Comparison of ENCODE assay signal across 25 cellular contexts in genomic region chr3:112484352-112484751, GRCh38. TPM values are rescaled to one million over a fixed set of nuclear protein-coding genes. Genes with fewer than 3 reads are reported as not detected.
DNase-seq lines count a peak whose midpoint lies in the region; ATAC-seq, FAIRE-seq and TF ChIP-seq lines count a peak whose summit lies in the region.
"Had no signal": no experiment of that assay in that cellular context is flagged by ENCODE, and none has a peak within 500 bp of the region (broad histone marks: within the 10 kb centered on the region; RNA-seq: fewer than 3 reads in every experiment).

No MANE protein-coding gene starts in this region.

- H3K27me3 ChIP-seq in psoas muscle (ENCODE audit: insufficient read depth in 3 of 3, low read length in 2 of 3) (no peaks in the 10 kb centered on the region), testis (no peaks in the 10 kb centered on the region)
- H3K27me3 ChIP-seq: BE2C had no signal

- intact Hi-C loops in activated CD4-positive, alpha-beta T cell treated with anti-CD3 and anti-CD28 coated beads, Interleukin-2, amount 10 ng/mL, durations not matched to agents 24 days and 14 days (cut with micrococcal nuclease): no loop called here
- intact Hi-C loops in activated T-helper 1 cell treated with anti-CD3 and anti-CD28 coated beads, Interleukin-12 subunit alpha, Interleukin-12 subunit beta, Interleukin-2, Interleukin-4 antibody, amounts not matched to agents 30 ng/mL and 10 ng/mL and 1 ng/mL, durations not matched to agents 14 hours and 24 hours and 36 hours (cut with micrococcal nuclease): no loop called here
- intact Hi-C loops in psoas muscle (cut with DNase I): no loop called here
- intact Hi-C loops in testis (cut with DNase I; ENCODE audit: low total_unique reads): no loop called here

- POLR2A ChIA-PET in naive thymus-derived CD8-positive, alpha-beta T cell (lab: Charles Lee): interaction anchor here (1.6 kb wide), 1 partner anchor 12 kb away, joined by 3 read pairs; no protein-coding TSS in a partner anchor

- no peak overlapping the region for H3K4me3 ChIP-seq in psoas muscle
- no peak overlapping the region for H3K4me3 ChIP-seq in testis
- H3K4me3 ChIP-seq: PC-9 had no signal

- H3K27ac ChIP-seq in psoas muscle (no peak overlapping the region), testis (no peak overlapping the region)
- H3K27ac ChIP-seq: 22Rv1, KMS-11, PC-9 had no signal

- ATAC-seq in naive thymus-derived CD8-positive, alpha-beta T cell: no peak
- ATAC-seq in psoas muscle (no peak), HG03571 (IDR thresholded peaks at IDR 0.05; ENCODE audit: unreplicated experiment) (no peak)
- ATAC-seq: HepG2 had no signal

- H3K4me1 ChIP-seq in psoas muscle (no peaks in the 10 kb centered on the region), testis (no peaks in the 10 kb centered on the region)
- H3K4me1 ChIP-seq: BE2C had no signal

- H3K9me3 ChIP-seq in psoas muscle (no peaks in the 10 kb centered on the region), testis (no peaks in the 10 kb centered on the region)
- H3K9me3 ChIP-seq: BE2C had no signal

- H3K4me1 Mint-ChIP-seq in activated CD4-positive, alpha-beta T cell treated with anti-CD3 and anti-CD28 coated beads, Interleukin-2, amount 10 ng/mL, durations not matched to agents 24 days and 14 days: peaks cover 44% of the 10 kb centered on the region
- H3K4me1 Mint-ChIP-seq in activated T-helper 1 cell treated with anti-CD3 and anti-CD28 coated beads, Interleukin-12 subunit alpha, Interleukin-12 subunit beta, Interleukin-2, Interleukin-4 antibody, amounts not matched to agents 30 ng/mL and 10 ng/mL and 1 ng/mL, durations not matched to agents 14 hours and 24 hours and 36 hours (ENCODE audit: low read depth): peaks cover 64% of the 10 kb centered on the region
- peaks cover 37 to 73% (median 69%) of the 10 kb centered on the region in 4 donors for H3K4me1 Mint-ChIP-seq in naive thymus-derived CD8-positive, alpha-beta T cell

- no peak for DNase-seq in activated CD4-positive, alpha-beta T cell treated with anti-CD3 and anti-CD28 coated beads, Interleukin-2, amount 10 ng/mL, durations not matched to agents 24 days and 14 days
- DNase-seq in activated CD4-positive, alpha-beta T cell treated with anti-CD3 and anti-CD28 coated beads for 48 hours: no peak
- no peak for DNase-seq in GM18507 (ENCODE audit: extremely low spot score, insufficient read length, low read depth)
- DNase-seq in activated T-helper 1 cell treated with anti-CD3 and anti-CD28 coated beads, Interleukin-12 subunit alpha, Interleukin-12 subunit beta, Interleukin-2, Interleukin-4 antibody, amounts not matched to agents 30 ng/mL and 10 ng/mL and 1 ng/mL, durations not matched to agents 14 hours and 24 hours and 36 hours (ENCODE audit: low spot score): no peak
- no peak for DNase-seq in naive thymus-derived CD8-positive, alpha-beta T cell
- no peak for DNase-seq in psoas muscle
- DNase-seq in testis: no peak
- DNase-seq: BE2C; CD8-positive, alpha-beta memory T cell; DMS79; HFFc6; NCI-H1048; NCI-H146; NCI-H2081; NCI-H510A; NCI-H774; PC-9 had no signal

- no peaks in the 10 kb centered on the region for H3K27me3 Mint-ChIP-seq in activated CD4-positive, alpha-beta T cell treated with anti-CD3 and anti-CD28 coated beads, Interleukin-2, amount 10 ng/mL, durations not matched to agents 24 days and 14 days
- no peaks in the 10 kb centered on the region for H3K27me3 Mint-ChIP-seq in activated T-helper 1 cell treated with anti-CD3 and anti-CD28 coated beads, Interleukin-12 subunit alpha, Interleukin-12 subunit beta, Interleukin-2, Interleukin-4 antibody, amounts not matched to agents 30 ng/mL and 10 ng/mL and 1 ng/mL, durations not matched to agents 14 hours and 24 hours and 36 hours (ENCODE audit: insufficient read depth)
- no peaks in the 10 kb centered on the region for H3K27me3 Mint-ChIP-seq in naive thymus-derived CD8-positive, alpha-beta T cell
- H3K27me3 Mint-ChIP-seq: CD8-positive, alpha-beta memory T cell had no signal

- no peak for TF ChIP-seq CTCF in psoas muscle (IDR thresholded peaks at IDR 0.05)
- TF ChIP-seq CTCF in testis (IDR thresholded peaks at IDR 0.05): no peak

- peak; percentile 83 for FAIRE-seq in GM18507 (lab: Jason Lieb, UNC)
- FAIRE-seq: D721Med, H54, HepG2 had no signal

- H3K27ac Mint-ChIP-seq in activated CD4-positive, alpha-beta T cell treated with anti-CD3 and anti-CD28 coated beads, Interleukin-2, amount 10 ng/mL, durations not matched to agents 24 days and 14 days: peak overlapping the region; percentile 53
- peak overlapping the region; percentile 9 for H3K27ac Mint-ChIP-seq in activated T-helper 1 cell treated with anti-CD3 and anti-CD28 coated beads, Interleukin-12 subunit alpha, Interleukin-12 subunit beta, Interleukin-2, Interleukin-4 antibody, amounts not matched to agents 30 ng/mL and 10 ng/mL and 1 ng/mL, durations not matched to agents 14 hours and 24 hours and 36 hours
- H3K27ac Mint-ChIP-seq in naive thymus-derived CD8-positive, alpha-beta T cell: peak overlapping the region in 6 of 10 donors; percentile 1 to 76 (median 32)
- H3K27ac Mint-ChIP-seq: HFFc6 had no signal

- TF ChIP-seq POLR2A in testis (IDR thresholded peaks at IDR 0.05): no peak

- no peaks in the 10 kb centered on the region for H3K36me3 ChIP-seq in psoas muscle (ENCODE audit: insufficient read depth in 1 of 2, low read depth in 1 of 2)
- no peaks in the 10 kb centered on the region for H3K36me3 ChIP-seq in testis (ENCODE audit: low read depth, missing control alignments)
- H3K36me3 ChIP-seq: BE2C had no signal

- no peak overlapping the region for H3K4me3 Mint-ChIP-seq in activated CD4-positive, alpha-beta T cell treated with anti-CD3 and anti-CD28 coated beads, Interleukin-2, amount 10 ng/mL, durations not matched to agents 24 days and 14 days
- no peak overlapping the region for H3K4me3 Mint-ChIP-seq in activated T-helper 1 cell treated with anti-CD3 and anti-CD28 coated beads, Interleukin-12 subunit alpha, Interleukin-12 subunit beta, Interleukin-2, Interleukin-4 antibody, amounts not matched to agents 30 ng/mL and 10 ng/mL and 1 ng/mL, durations not matched to agents 14 hours and 24 hours and 36 hours
- no peak overlapping the region for H3K4me3 Mint-ChIP-seq in naive thymus-derived CD8-positive, alpha-beta T cell
- H3K4me3 Mint-ChIP-seq: CD8-positive, alpha-beta memory T cell; HFFc6 had no signal

- WGBS in psoas muscle, 3 donors: 92 to 96% (median 92%) methylated on average over 4 of the region's 4 CpGs
- WGBS in testis, 2 donors: 91 to 96% methylated on average over 4 of the region's 4 CpGs

- H3K9me3 Mint-ChIP-seq in activated CD4-positive, alpha-beta T cell treated with anti-CD3 and anti-CD28 coated beads, Interleukin-2, amount 10 ng/mL, durations not matched to agents 24 days and 14 days: peaks cover 3% of the 10 kb centered on the region
- H3K9me3 Mint-ChIP-seq in activated T-helper 1 cell treated with anti-CD3 and anti-CD28 coated beads, Interleukin-12 subunit alpha, Interleukin-12 subunit beta, Interleukin-2, Interleukin-4 antibody, amounts not matched to agents 30 ng/mL and 10 ng/mL and 1 ng/mL, durations not matched to agents 14 hours and 24 hours and 36 hours: no peaks in the 10 kb centered on the region
- H3K9me3 Mint-ChIP-seq in naive thymus-derived CD8-positive, alpha-beta T cell: peaks cover 0 to 3% (median 0%) of the 10 kb centered on the region in 9 donors
- H3K9me3 Mint-ChIP-seq: CD8-positive, alpha-beta memory T cell; HFFc6 had no signal

- H3K36me3 Mint-ChIP-seq in activated CD4-positive, alpha-beta T cell treated with anti-CD3 and anti-CD28 coated beads, Interleukin-2, amount 10 ng/mL, durations not matched to agents 24 days and 14 days (ENCODE audit: low read depth): peaks cover 43% of the 10 kb centered on the region
- peaks cover 36% of the 10 kb centered on the region for H3K36me3 Mint-ChIP-seq in activated T-helper 1 cell treated with anti-CD3 and anti-CD28 coated beads, Interleukin-12 subunit alpha, Interleukin-12 subunit beta, Interleukin-2, Interleukin-4 antibody, amounts not matched to agents 30 ng/mL and 10 ng/mL and 1 ng/mL, durations not matched to agents 14 hours and 24 hours and 36 hours (ENCODE audit: low read depth)
- H3K36me3 Mint-ChIP-seq in naive thymus-derived CD8-positive, alpha-beta T cell: peaks cover 3 to 33% (median 32%) of the 10 kb centered on the region in 3 donors

RNA-seq across cellular contexts. Expression of gene BTLA, which starts 14.9 kb away (rescaled TPM):
- total RNA-seq in activated CD4-positive, alpha-beta T cell treated with anti-CD3 and anti-CD28 coated beads, Interleukin-2, amount 10 ng/mL, durations not matched to agents 24 days and 14 days: 33.7 and 36.0 TPM in 2 replicates
- total RNA-seq in activated T-helper 1 cell treated with anti-CD3 and anti-CD28 coated beads, Interleukin-12 subunit alpha, Interleukin-12 subunit beta, Interleukin-2, Interleukin-4 antibody, amounts not matched to agents 30 ng/mL and 10 ng/mL and 1 ng/mL, durations not matched to agents 14 hours and 24 hours and 36 hours: 39.4 and 40.7 TPM in 2 replicates
- 10 to 100 TPM; 18.2 to 18.5 TPM for total RNA-seq in naive thymus-derived CD8-positive, alpha-beta T cell
- polyA plus RNA-seq in naive thymus-derived CD8-positive, alpha-beta T cell: 10 to 100 TPM in 2 of 3 donors, 1 to 10 TPM in 1; 5.5 to 13.8 (median 10.2) TPM
- total RNA-seq in psoas muscle: under 1 TPM in 2 of 4 donors, not detected in 2; 0.13 to 0.32 TPM
- under 1 TPM; 0.01 to 0.14 (median 0.06) TPM for polyA plus RNA-seq in psoas muscle
- total RNA-seq in testis: 1 to 10 TPM; 1.2 to 1.4 TPM
- 0.50 TPM for polyA plus RNA-seq in testis (ENCODE audit: insufficient read depth, low read depth, low replicate concordance)
- total RNA-seq: HepG2, HFFc6, M059J, PC-9 had no signal
- polyA plus RNA-seq: AG04450, HepG2 had no signal

Comparison
In these comparisons a context has a peak if more than half of its experiments do, and no peak if none do; other contexts are left out.
1. RNA of gene BTLA, which starts 14.9 kb away (total RNA-seq): 39.4 to 40.7 TPM in activated T-helper 1 cell treated with anti-CD3 and anti-CD28 coated beads, Interleukin-12 subunit alpha, Interleukin-12 subunit beta, Interleukin-2, Interleukin-4 antibody, amounts not matched to agents 30 ng/mL and 10 ng/mL and 1 ng/mL, durations not matched to agents 14 hours and 24 hours and 36 hours, 33.7 to 36.0 TPM in activated CD4-positive, alpha-beta T cell treated with anti-CD3 and anti-CD28 coated beads, Interleukin-2, amount 10 ng/mL, durations not matched to agents 24 days and 14 days and 18.2 to 18.5 TPM in naive thymus-derived CD8-positive, alpha-beta T cell; 1.2 to 1.4 TPM in testis and 0.13 to 0.32 TPM in psoas muscle; every median in the first group is over 4 times any median in the second.
2. Peak in every context shown above with its lines, with median percentiles within 50 percentile points of each other: H3K27ac Mint-ChIP-seq.